ENCODE assay signal across 11 cellular contexts in genomic region chrX:41596586-41596985, GRCh38.
DNase-seq lines count a peak whose midpoint lies in the region; ATAC-seq and TF ChIP-seq lines count a peak whose summit lies in the region.
"Had no signal": no experiment of that assay in that cellular context is flagged by ENCODE, and none has a peak within 500 bp of the region (broad histone marks: within the 10 kb centered on the region; RNA-seq: fewer than 3 reads in every experiment).

No MANE protein-coding gene starts in this region.

- in situ Hi-C loops in astrocyte of the spinal cord (cut with HindIII; ENCODE audit: low sequenced_read_pairs): no loop called here

- no peak for TF ChIP-seq EP300 in upper lobe of left lung (IDR thresholded peaks at IDR 0.05)

- H3K27me3 ChIP-seq in upper lobe of left lung: no peaks in the 10 kb centered on the region

- ATAC-seq in GM19467 (IDR thresholded peaks at IDR 0.05; ENCODE audit: unreplicated experiment) (peak; percentile 85), HG03097 (IDR thresholded peaks at IDR 0.05; ENCODE audit: low FRiP score, unreplicated experiment) (peak; percentile 79), upper lobe of left lung (ENCODE audit: low FRiP score in 2 of 2) (no peak)
- ATAC-seq: K562 had no signal

- H3K4me1 ChIP-seq in upper lobe of left lung: no peaks in the 10 kb centered on the region

- TF ChIP-seq CTCF in GM12865 (IDR thresholded peaks at IDR 0.05; ENCODE audit: insufficient read depth, low read depth, low read length, missing control alignments) (no peak), astrocyte of the spinal cord (IDR thresholded peaks at IDR 0.05; ENCODE audit: low read depth, low read length) (no peak), upper lobe of left lung (IDR thresholded peaks at IDR 0.05) (no peak)

- no peak for TF ChIP-seq POLR2A in upper lobe of left lung (IDR thresholded peaks at IDR 0.05)

- H3K27ac ChIP-seq in upper lobe of left lung: no peak overlapping the region

- no peaks in the 10 kb centered on the region for H3K36me3 ChIP-seq in upper lobe of left lung

- H3K9me3 ChIP-seq in upper lobe of left lung: no peaks in the 10 kb centered on the region

- WGBS in upper lobe of left lung, 2 donors: 80 to 87% methylated on average over 3 of the region's 3 CpGs

- no peak overlapping the region for H3K4me3 ChIP-seq in GM12865 (ENCODE audit: low read depth, low read length)
- H3K4me3 ChIP-seq in astrocyte of the spinal cord (ENCODE audit: low read depth, low read length): no peak overlapping the region
- H3K4me3 ChIP-seq in upper lobe of left lung: no peak overlapping the region
- H3K4me3 ChIP-seq: K562 had no signal

- DNase-seq in GM12865 (ENCODE audit: low read depth): peak; percentile 70
- DNase-seq in astrocyte of the spinal cord (ENCODE audit: low read depth, low spot score): peak; percentile 42
- DNase-seq in DMS 273 (lab: John Stamatoyannopoulos, UW; ENCODE audit: unreplicated experiment): no peak
- no peak for DNase-seq in SK-N-DZ (ENCODE audit: low spot score)
- DNase-seq in upper lobe of left lung: no peak
- DNase-seq in NCI-H748 (lab: John Stamatoyannopoulos, UW; ENCODE audit: unreplicated experiment): no peak
- DNase-seq: activated T-cell treated with anti-CD3 and anti-CD28 coated beads for 4 hours; stimulated activated CD4-positive, alpha-beta T cell treated with anti-CD3 and anti-CD28 coated beads, Interleukin-4, amount 100 ng/mL, for 4 hours had no signal

Comparison
In these comparisons a context has a peak if more than half of its experiments do, and no peak if none do; other contexts are left out.
1. DNase-seq: peak in GM12865 (single experiment) and astrocyte of the spinal cord (single experiment); none in DMS 273 (single experiment), SK-N-DZ (single experiment), upper lobe of left lung (0 of 2) and NCI-H748 (single experiment).
2. ATAC-seq: peak in GM19467 (single experiment) and HG03097 (single experiment); none in upper lobe of left lung (0 of 2).